10 cellular contexts compared by ENCODE assay signal in the genomic region with DNA sequence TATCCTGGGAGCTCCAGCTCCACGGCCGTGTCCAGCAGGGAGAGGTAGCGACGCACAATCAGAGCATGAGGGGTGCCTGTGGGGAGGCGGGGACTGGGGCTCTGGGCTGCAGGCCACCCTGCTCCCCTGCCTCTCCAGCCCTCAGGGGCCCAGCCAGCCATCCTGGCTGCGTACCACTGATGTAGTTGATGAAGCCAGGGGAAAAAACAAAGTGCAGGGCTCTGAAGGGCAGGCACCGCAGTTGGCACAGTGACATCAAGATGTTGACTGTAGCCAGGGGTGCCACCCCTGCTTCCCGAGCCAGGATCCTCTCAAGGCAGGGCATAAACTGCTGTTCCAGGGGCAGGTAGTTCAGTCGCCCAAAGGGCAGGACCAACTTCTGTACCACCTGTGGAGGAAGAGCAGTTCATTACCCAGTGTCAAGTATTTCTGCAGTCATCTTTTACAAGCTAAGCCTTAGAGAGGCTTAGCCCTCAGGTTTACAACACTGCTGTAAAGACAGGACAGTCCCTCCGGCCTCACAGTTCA. TPM values are rescaled to one million over a fixed set of nuclear protein-coding genes. Genes with fewer than 3 reads are reported as not detected.
A peak's percentile ranks its signal among the peaks of the same experiment; 100 is the strongest.
DNase-seq lines count a peak whose midpoint lies in the region; ATAC-seq and TF ChIP-seq lines count a peak whose summit lies in the region.
"Had no signal": no experiment of that assay in that cellular context is flagged by ENCODE, and none has a peak within 500 bp of the region (broad histone marks: within the 10 kb centered on the region; RNA-seq: fewer than 3 reads in every experiment).

No MANE protein-coding gene starts in this region.

- H3K4me1 ChIP-seq in heart left ventricle (peaks cover 20 to 60% (median 46%) of the 10 kb centered on the region in 12 donors), spleen (peaks cover 40 to 57% (median 47%) of the 10 kb centered on the region in 6 donors), psoas muscle (peaks cover 35% of the 10 kb centered on the region), SJCRH30 (peaks cover 14% of the 10 kb centered on the region; the same call in 1 of the 2 replicates)

- H3K4me3 ChIP-seq in SK-N-MC, result no peak overlapping the region
- no peak overlapping the region for H3K4me3 ChIP-seq in heart left ventricle
- no peak overlapping the region for H3K4me3 ChIP-seq in spleen
- H3K4me3 ChIP-seq in psoas muscle, result no peak overlapping the region
- no peak overlapping the region for H3K4me3 ChIP-seq in SJCRH30
- no peak overlapping the region for H3K4me3 ChIP-seq in coronary artery

- intact Hi-C loops in heart left ventricle (cut with DNase I) (no loop called here), spleen (cut with DNase I; ENCODE audit: low total_unique reads) (no loop called here), psoas muscle (cut with DNase I) (no loop called here)

- TF ChIP-seq CTCF in heart left ventricle (IDR thresholded peaks at IDR 0.05), result no peak
- no peak for TF ChIP-seq CTCF in spleen (IDR thresholded peaks at IDR 0.05 in 8 of 11, conservative IDR thresholded peaks at IDR 0.05 in 3 of 11)
- no peak for TF ChIP-seq CTCF in psoas muscle (IDR thresholded peaks at IDR 0.05)
- no peak for TF ChIP-seq CTCF in coronary artery (IDR thresholded peaks at IDR 0.05)

- H3K36me3 Mint-ChIP-seq in activated T-cell treated with anti-CD3 and anti-CD28 coated beads, Interleukin-2, amount 50 U/mL, for 24 hours (ENCODE audit: low read depth), result peaks cover 66% of the 10 kb centered on the region

- H3K27ac Mint-ChIP-seq in activated T-cell treated with anti-CD3 and anti-CD28 coated beads, Interleukin-2, amount 50 U/mL, for 24 hours, result peak overlapping the region; percentile 77

- no peaks in the 10 kb centered on the region for H3K27me3 Mint-ChIP-seq in activated T-cell treated with anti-CD3 and anti-CD28 coated beads, Interleukin-2, amount 50 U/mL, for 24 hours

- H3K9me3 ChIP-seq in SK-N-MC (ENCODE audit: low read depth, low read length) (no peaks in the 10 kb centered on the region), heart left ventricle (no peaks in the 10 kb centered on the region), spleen (no peaks in the 10 kb centered on the region), psoas muscle (no peaks in the 10 kb centered on the region), SJCRH30 (replicated peaks) (no peaks in the 10 kb centered on the region)

- H3K36me3 ChIP-seq in SK-N-MC (ENCODE audit: insufficient read depth, low read length) (peaks cover 22% of the 10 kb centered on the region; the same call in 1 of the 2 replicates), heart left ventricle (peaks cover 0 to 46% (median 38%) of the 10 kb centered on the region in 9 donors), spleen (peaks cover 0 to 80% (median 44%) of the 10 kb centered on the region in 6 donors), psoas muscle (ENCODE audit: insufficient read depth in 1 of 2, low read depth in 1 of 2) (peaks cover 4 to 53% of the 10 kb centered on the region in 2 donors), SJCRH30 (peaks cover 32% of the 10 kb centered on the region)

- no peaks in the 10 kb centered on the region for H3K9me3 Mint-ChIP-seq in activated T-cell treated with anti-CD3 and anti-CD28 coated beads, Interleukin-2, amount 50 U/mL, for 24 hours

- no peak for TF ChIP-seq POLR2A in heart left ventricle (IDR thresholded peaks at IDR 0.05)
- no peak for TF ChIP-seq POLR2A in spleen (IDR thresholded peaks at IDR 0.05)

- no peaks in the 10 kb centered on the region for H3K27me3 ChIP-seq in heart left ventricle
- H3K27me3 ChIP-seq in spleen (replicated peaks in 1 of 7), result no peaks in the 10 kb centered on the region
- H3K27me3 ChIP-seq in psoas muscle (ENCODE audit: insufficient read depth in 3 of 3, low read length in 2 of 3), result no peaks in the 10 kb centered on the region
- no peaks in the 10 kb centered on the region for H3K27me3 ChIP-seq in SJCRH30

- H3K4me3 Mint-ChIP-seq in activated T-cell treated with anti-CD3 and anti-CD28 coated beads, Interleukin-2, amount 50 U/mL, for 24 hours, result peak overlapping the region; percentile 59

- no peak for DNase-seq in activated T-cell treated with anti-CD3 and anti-CD28 coated beads, Interleukin-2, amount 50 U/mL, for 24 hours
- DNase-seq in activated T-cell treated with anti-CD3 and anti-CD28 coated beads for 4 hours (no peak), SK-N-MC (ENCODE audit: low read depth, low spot score) (no peak), heart left ventricle (no peak), spleen (peak; percentile 66), psoas muscle (no peak), SJCRH30 (no peak), coronary artery (ENCODE audit: low spot score) (no peak)
- DNase-seq: aorta, KG1 had no signal

- 48 to 77% (median 63%) methylated on average over 7 to 10 of the region's 10 CpGs for WGBS in heart left ventricle, 4 donors
- WGBS in spleen, 5 donors, result 73 to 84% (median 82%) methylated on average over 9 to 10 of the region's 10 CpGs
- 69 to 80% (median 74%) methylated on average over 10 of the region's 10 CpGs for WGBS in psoas muscle, 3 donors

- peaks cover 33% of the 10 kb centered on the region for H3K4me1 Mint-ChIP-seq in activated T-cell treated with anti-CD3 and anti-CD28 coated beads, Interleukin-2, amount 50 U/mL, for 24 hours (ENCODE audit: low read depth)

- H3K27ac ChIP-seq in SK-N-MC, result peak overlapping the region; percentile 42; the same call in 1 of the 2 replicates
- peak overlapping the region in 8 of 12 donors; percentile 34 to 63 (median 48) for H3K27ac ChIP-seq in heart left ventricle
- H3K27ac ChIP-seq in spleen, result peak overlapping the region in 3 of 8 donors; percentile 33 to 45 (median 39)
- no peak overlapping the region for H3K27ac ChIP-seq in psoas muscle
- H3K27ac ChIP-seq in SJCRH30, result no peak overlapping the region
- H3K27ac ChIP-seq in coronary artery, result peak overlapping the region in 1 of 2 donors; percentile 0

- H3K9ac ChIP-seq in SK-N-MC (ENCODE audit: insufficient read length), result no peak overlapping the region

- ATAC-seq in heart left ventricle (no peak), psoas muscle (no peak)

RNA-seq across cellular contexts. Expression of a gene that starts 2.8 kb away (rescaled TPM):
- total RNA-seq in heart left ventricle (100 to 1,000 TPM in 2 of 9 donors, 10 to 100 TPM in 7; 59.9 to 124 (median 77.7) TPM), spleen (100 to 1,000 TPM in 1 of 7 donors, 10 to 100 TPM in 6; 72.9 to 102 (median 77.6) TPM), psoas muscle (100 to 1,000 TPM in 3 of 4 donors, 10 to 100 TPM in 1; 87.1 to 126 (median 111) TPM)
- polyA plus RNA-seq in heart left ventricle (100 to 1,000 TPM in 1 of 2 donors, 10 to 100 TPM in 1; 75.7 to 168 TPM), spleen (100 to 1,000 TPM in 2 of 3 donors, 10 to 100 TPM in 1; 83.9 to 183 (median 136) TPM), psoas muscle (100 to 1,000 TPM; 132 to 194 (median 151) TPM)
- total RNA-seq in SJCRH30 (2014; rRNA removed; shearing (Covaris generic)), result 62.2 and 92.8 TPM in 2 replicates

RNA-seq across cellular contexts. Expression of a gene that starts 5.5 kb away (rescaled TPM):
- total RNA-seq in heart left ventricle (10 to 100 TPM; 21.8 to 62.8 (median 26.7) TPM), spleen (10 to 100 TPM; 27.1 to 47.8 (median 38.2) TPM), psoas muscle (10 to 100 TPM; 41.7 to 55.5 (median 44.4) TPM)
- polyA plus RNA-seq in heart left ventricle (10 to 100 TPM; 66.1 to 82.6 TPM), spleen (10 to 100 TPM; 43.0 to 73.4 (median 45.9) TPM), psoas muscle (100 to 1,000 TPM in 1 of 3 donors, 10 to 100 TPM in 2; 76.9 to 121 (median 85.3) TPM)
- 43.5 and 44.2 TPM in 2 replicates for total RNA-seq in SJCRH30 (2014; rRNA removed; shearing (Covaris generic))

RNA-seq across cellular contexts. Expression of a gene that starts 8.5 kb away (rescaled TPM):
- total RNA-seq in heart left ventricle, result 10 to 100 TPM; 30.3 to 83.7 (median 57.6) TPM
- 10 to 100 TPM; 42.9 to 55.3 TPM for polyA plus RNA-seq in heart left ventricle
- total RNA-seq in spleen, result 10 to 100 TPM; 43.2 to 94.4 (median 73.0) TPM
- polyA plus RNA-seq in spleen, result 10 to 100 TPM; 21.8 to 79.1 (median 51.2) TPM
- 10 to 100 TPM; 39.3 to 52.2 (median 51.4) TPM for total RNA-seq in psoas muscle
- 10 to 100 TPM; 38.4 to 75.3 (median 44.7) TPM for polyA plus RNA-seq in psoas muscle
- total RNA-seq in SJCRH30 (2014; rRNA removed; shearing (Covaris generic)), result 59.7 and 62.9 TPM in 2 replicates

RNA-seq across cellular contexts. Expression of a gene that starts 18.4 kb away (rescaled TPM):
- total RNA-seq in heart left ventricle (10 to 100 TPM; 44.1 to 84.3 (median 54.8) TPM), spleen (100 to 1,000 TPM in 1 of 7 donors, 10 to 100 TPM in 6; 58.9 to 112 (median 85.2) TPM), psoas muscle (10 to 100 TPM; 26.5 to 36.0 (median 31.3) TPM)
- polyA plus RNA-seq in heart left ventricle (100 to 1,000 TPM in 1 of 2 donors, 10 to 100 TPM in 1; 68.3 to 113 TPM), spleen (100 to 1,000 TPM in 1 of 3 donors, 10 to 100 TPM in 2; 43.9 to 122 (median 99.4) TPM), psoas muscle (10 to 100 TPM; 26.9 to 39.8 (median 33.5) TPM)
- total RNA-seq in SJCRH30 (2014; rRNA removed; shearing (Covaris generic)), result 129 and 132 TPM in 2 replicates

RNA-seq across cellular contexts. Expression of a gene that starts 20.1 kb away (rescaled TPM):
- total RNA-seq in heart left ventricle (10 to 100 TPM in 1 of 9 donors, 1 to 10 TPM in 8; 5.6 to 13.7 (median 8.5) TPM), spleen (10 to 100 TPM in 4 of 7 donors, 1 to 10 TPM in 3; 7.5 to 17.9 (median 11.2) TPM), psoas muscle (1 to 10 TPM; 3.8 to 6.4 (median 5.4) TPM)
- polyA plus RNA-seq in heart left ventricle (1 to 10 TPM; 6.2 to 7.6 TPM), spleen (10 to 100 TPM in 1 of 3 donors, 1 to 10 TPM in 2; 6.3 to 10.1 (median 9.2) TPM), psoas muscle (10 to 100 TPM in 1 of 3 donors, 1 to 10 TPM in 2; 5.7 to 15.2 (median 6.2) TPM)
- total RNA-seq in SJCRH30 (2014; rRNA removed; shearing (Covaris generic)), result 34.3 and 39.2 TPM in 2 replicates

Comparison
In these comparisons a context has a peak if more than half of its experiments do, and no peak if none do; other contexts are left out.
1. H3K27ac ChIP-seq: peak in SK-N-MC (single experiment) and heart left ventricle (8 of 12); none in psoas muscle (single experiment) and SJCRH30 (single experiment).